In the genomic region with DNA sequence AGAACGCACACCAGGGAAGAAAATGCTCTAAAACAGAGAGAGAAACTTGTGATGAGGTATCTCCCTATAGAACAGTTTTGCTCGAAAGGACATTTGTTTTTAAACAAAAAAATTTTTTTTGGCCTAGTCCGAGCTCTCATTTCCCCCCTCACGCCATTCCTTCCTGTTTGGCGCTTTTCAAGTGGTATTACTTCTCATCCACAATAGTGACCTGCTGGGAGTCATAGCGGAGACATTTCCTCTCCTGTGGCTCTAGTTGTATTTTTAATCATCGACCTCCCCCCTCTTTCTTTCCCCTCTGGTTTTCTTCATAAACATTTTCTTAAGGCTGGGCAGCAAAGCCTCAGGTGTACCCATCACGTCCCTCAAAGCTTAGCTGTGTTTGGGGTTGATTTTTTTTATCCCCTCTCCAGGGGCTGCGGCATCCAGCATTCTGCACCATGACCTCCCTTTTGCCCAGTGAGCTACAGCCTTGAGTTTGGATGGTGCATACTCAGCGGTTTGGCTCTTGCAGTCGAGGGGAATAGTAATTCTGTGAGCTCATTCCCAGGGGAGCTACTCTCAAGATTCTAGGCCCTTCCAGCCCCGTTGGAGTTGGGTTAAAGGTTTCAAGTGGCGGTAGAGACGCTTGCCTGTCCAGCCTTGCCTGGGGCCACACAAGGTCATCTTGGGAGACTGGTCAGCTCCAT, we compare ENCODE assay signal across 11 cellular contexts.
DNase-seq lines count a peak whose midpoint lies in the region; ATAC-seq, FAIRE-seq and TF ChIP-seq lines count a peak whose summit lies in the region.
"Had no signal": no experiment of that assay in that cellular context is flagged by ENCODE, and none has a peak within 500 bp of the region (broad histone marks: within the 10 kb centered on the region; RNA-seq: fewer than 3 reads in every experiment).

No MANE protein-coding gene starts in this region.

- no peaks in the 10 kb centered on the region for H3K36me3 Mint-ChIP-seq in activated T-cell treated with anti-CD3 and anti-CD28 coated beads, Interleukin-2, amount 50 U/mL, for 24 hours (ENCODE audit: low read depth)
- H3K36me3 Mint-ChIP-seq in immature natural killer cell: peaks cover 0 to 8% (median 3%) of the 10 kb centered on the region in 3 donors

- H3K27ac ChIP-seq in brain microvascular endothelial cell: peak overlapping the region; percentile 61
- no peak overlapping the region for H3K27ac ChIP-seq in prostate gland
- H3K27ac ChIP-seq: cardiac muscle cell had no signal

- in situ Hi-C loops in brain microvascular endothelial cell (cut with HindIII; ENCODE audit: low pct_ligation_motif_present, low sequenced_read_pairs): no loop called here

- H3K4me3 Mint-ChIP-seq in activated T-cell treated with anti-CD3 and anti-CD28 coated beads, Interleukin-2, amount 50 U/mL, for 24 hours: no peak overlapping the region
- H3K4me3 Mint-ChIP-seq in immature natural killer cell: peak overlapping the region; percentile 65 to 76 (median 68)
- H3K4me3 Mint-ChIP-seq in stimulated activated naive CD8-positive, alpha-beta T cell treated with anti-CD3 and anti-CD28 coated beads, Interleukin-15, amount 100 ng/mL, for 72 hours: peak overlapping the region in 1 of 2 donors; percentile 58

- H3K36me3 ChIP-seq in brain microvascular endothelial cell (replicated peaks) (no peaks in the 10 kb centered on the region), prostate gland (no peaks in the 10 kb centered on the region)
- H3K36me3 ChIP-seq: cardiac muscle cell had no signal

- peak; percentile 42 for ATAC-seq in stimulated activated naive CD8-positive, alpha-beta T cell treated with anti-CD3 and anti-CD28 coated beads, Interleukin-15, amount 100 ng/mL, for 72 hours

- H3K4me3 ChIP-seq in brain microvascular endothelial cell (ENCODE audit: low read depth, low read length) (no peak overlapping the region), prostate gland (no peak overlapping the region)
- H3K4me3 ChIP-seq: cardiac muscle cell had no signal

- TF ChIP-seq CTCF in brain microvascular endothelial cell (IDR thresholded peaks at IDR 0.05; ENCODE audit: low read depth, low read length, missing control alignments): no peak
- no peak for TF ChIP-seq CTCF in prostate gland (IDR thresholded peaks at IDR 0.05)

- H3K9me3 ChIP-seq in prostate gland: no peaks in the 10 kb centered on the region

- no peaks in the 10 kb centered on the region for H3K4me1 ChIP-seq in prostate gland (replicated peaks)

- no peak for DNase-seq in activated T-cell treated with anti-CD3 and anti-CD28 coated beads, Interleukin-2, amount 50 U/mL, for 24 hours
- DNase-seq in activated T-cell treated with anti-CD3 and anti-CD28 coated beads, Interleukin-2, amount 50 U/mL, for 1 hour: no peak
- peak; percentile 81 for DNase-seq in brain microvascular endothelial cell
- no peak for DNase-seq in immature natural killer cell
- no peak for DNase-seq in stimulated activated naive CD8-positive, alpha-beta T cell treated with anti-CD3 and anti-CD28 coated beads, Interleukin-15, amount 100 ng/mL, for 72 hours
- no peak for DNase-seq in GM19239 (ENCODE audit: insufficient read length, low spot score)
- no peak for DNase-seq in EL
- no peak for DNase-seq in prostate gland (ENCODE audit: low spot score)
- DNase-seq: Kasumi-1, NCI-H345 had no signal

- H3K27me3 ChIP-seq in brain microvascular endothelial cell (replicated peaks): no peaks in the 10 kb centered on the region
- H3K27me3 ChIP-seq in prostate gland (replicated peaks; ENCODE audit: insufficient read depth): no peaks in the 10 kb centered on the region
- H3K27me3 ChIP-seq: cardiac muscle cell had no signal

- intact Hi-C loops in prostate gland (cut with DNase I): no loop called here

- no peak for TF ChIP-seq POLR2A in prostate gland (IDR thresholded peaks at IDR 0.05)

- no peaks in the 10 kb centered on the region for H3K27me3 Mint-ChIP-seq in activated T-cell treated with anti-CD3 and anti-CD28 coated beads, Interleukin-2, amount 50 U/mL, for 24 hours
- H3K27me3 Mint-ChIP-seq in immature natural killer cell (ENCODE audit: low read depth in 3 of 3): peaks cover 1 to 2% (median 2%) of the 10 kb centered on the region in 3 donors
- H3K27me3 Mint-ChIP-seq in stimulated activated naive CD8-positive, alpha-beta T cell treated with anti-CD3 and anti-CD28 coated beads, Interleukin-15, amount 100 ng/mL, for 72 hours: no peaks in the 10 kb centered on the region

- H3K27ac Mint-ChIP-seq in activated T-cell treated with anti-CD3 and anti-CD28 coated beads, Interleukin-2, amount 50 U/mL, for 24 hours: peak overlapping the region; percentile 65
- peak overlapping the region; percentile 73 to 89 (median 85) for H3K27ac Mint-ChIP-seq in immature natural killer cell
- peak overlapping the region in 1 of 2 donors; percentile 73 for H3K27ac Mint-ChIP-seq in stimulated activated naive CD8-positive, alpha-beta T cell treated with anti-CD3 and anti-CD28 coated beads, Interleukin-15, amount 100 ng/mL, for 72 hours

- 76% methylated on average over 14 of the region's 14 CpGs for WGBS in prostate gland

- no peak for FAIRE-seq in GM19239 (lab: Jason Lieb, UNC)

- no peaks in the 10 kb centered on the region for H3K9me3 Mint-ChIP-seq in activated T-cell treated with anti-CD3 and anti-CD28 coated beads, Interleukin-2, amount 50 U/mL, for 24 hours
- peaks cover 0 to 5% (median 0%) of the 10 kb centered on the region in 6 donors for H3K9me3 Mint-ChIP-seq in immature natural killer cell
- no peaks in the 10 kb centered on the region for H3K9me3 Mint-ChIP-seq in stimulated activated naive CD8-positive, alpha-beta T cell treated with anti-CD3 and anti-CD28 coated beads, Interleukin-15, amount 100 ng/mL, for 72 hours

- peaks cover 38% of the 10 kb centered on the region for H3K4me1 Mint-ChIP-seq in activated T-cell treated with anti-CD3 and anti-CD28 coated beads, Interleukin-2, amount 50 U/mL, for 24 hours (ENCODE audit: low read depth)
- H3K4me1 Mint-ChIP-seq in immature natural killer cell: peaks cover 45 to 49% of the 10 kb centered on the region in 2 donors
- H3K4me1 Mint-ChIP-seq in stimulated activated naive CD8-positive, alpha-beta T cell treated with anti-CD3 and anti-CD28 coated beads, Interleukin-15, amount 100 ng/mL, for 72 hours: peaks cover 26% of the 10 kb centered on the region
